In the genomic region with DNA sequence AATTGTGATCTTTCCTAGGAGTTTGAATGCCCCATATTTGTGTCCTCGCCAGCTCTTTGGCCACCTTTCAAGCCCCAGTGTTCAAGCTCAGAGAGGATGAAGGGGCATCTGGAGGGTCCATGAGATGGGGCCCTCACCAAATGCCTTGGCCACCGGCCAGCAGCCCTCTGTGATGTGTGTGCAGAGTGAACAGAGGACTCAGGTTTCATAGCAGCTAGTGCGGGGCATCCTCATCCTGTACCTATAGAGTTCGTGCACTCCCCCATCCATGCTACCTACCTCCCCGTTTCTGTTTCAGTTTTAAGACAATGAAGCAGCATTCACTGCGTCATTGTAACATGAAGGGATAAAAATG, we compare ENCODE assay signal across 25 cellular contexts.
DNase-seq lines count a peak whose midpoint lies in the region; ATAC-seq and TF ChIP-seq lines count a peak whose summit lies in the region.
"Had no signal": no experiment of that assay in that cellular context is flagged by ENCODE, and none has a peak within 500 bp of the region (broad histone marks: within the 10 kb centered on the region; RNA-seq: fewer than 3 reads in every experiment).

No MANE protein-coding gene starts in this region.

- H3K36me3 Mint-ChIP-seq in neural progenitor cell: no peaks in the 10 kb centered on the region

- no peak overlapping the region for H3K9ac ChIP-seq in neural progenitor cell
- H3K9ac ChIP-seq: SK-N-SH had no signal

- H3K27ac ChIP-seq in neural progenitor cell: no peak overlapping the region
- H3K27ac ChIP-seq: A549, C4-2B had no signal

- no peak overlapping the region for H3K4me2 ChIP-seq in neural progenitor cell
- H3K4me2 ChIP-seq: A549, SK-N-SH had no signal

- no peaks in the 10 kb centered on the region for H3F3A ChIP-seq in neural progenitor cell (ENCODE audit: low read depth)

- H3K27ac Mint-ChIP-seq in neural progenitor cell: peak overlapping the region; percentile 46
- H3K27ac Mint-ChIP-seq: T-helper 1 cell treated with Interleukin-12 subunit alpha and Interleukin-12 subunit beta and Interleukin-4 antibody, amounts not matched to agents 30 μg/mL and 1 μg/mL, for 36 hours had no signal

- TF ChIP-seq CTCF in neural progenitor cell (IDR thresholded peaks at IDR 0.05): no peak
- no peak for TF ChIP-seq CTCF in lower leg skin (IDR thresholded peaks at IDR 0.05)

- DNase-seq in DMS79 (lab: John Stamatoyannopoulos, UW): peak; percentile 25
- DNase-seq in NCI-H1092 treated with DMSO at 0.1 percent for 48 hours (lab: John Stamatoyannopoulos, UW): peak; percentile 52
- DNase-seq in NCI-H69 (lab: John Stamatoyannopoulos, UW): peak; percentile 7
- DNase-seq in neural progenitor cell (ENCODE audit: low spot score): no peak
- DNase-seq in lower leg skin (ENCODE audit: low spot score in 2 of 2): no peak
- DNase-seq in NCI-H2029 (lab: John Stamatoyannopoulos, UW): no peak
- DNase-seq: CD8-positive, alpha-beta memory T cell; GDM1; HCEC 1CT; KBM-7; NCI-H1417; NCI-H1694; NCI-H2081; NCI-H2227 treated with DMSO at 0.1 percent for 48 hours; NCI-H748 treated with DMSO at 0.1 percent for 48 hours; NK-92 treated with Interleukin-12 subunit alpha and Interleukin-12 subunit beta, amount 100 ng/mL, for 24 hours; PC-3; SK-N-SH; SW 1271 had no signal

- intact Hi-C loops in lower leg skin (cut with DNase I; ENCODE audit: low total_unique reads): no loop called here

- no peak for ATAC-seq in GM18861 (IDR thresholded peaks at IDR 0.05; ENCODE audit: unreplicated experiment)
- ATAC-seq: A549, GM12878, PC-3 had no signal

- peaks cover 4% of the 10 kb centered on the region for H3K4me1 ChIP-seq in neural progenitor cell

- H3K9me3 ChIP-seq in neural progenitor cell (ENCODE audit: low read depth): no peaks in the 10 kb centered on the region
- H3K9me3 ChIP-seq: A549, SK-N-SH had no signal

- no peak overlapping the region for H2AFZ ChIP-seq in neural progenitor cell (replicated peaks)

- peaks cover under 1% of the 10 kb centered on the region for H3K27me3 Mint-ChIP-seq in neural progenitor cell (ENCODE audit: insufficient read depth, low read depth)
- H3K27me3 Mint-ChIP-seq: B cell; CD8-positive, alpha-beta memory T cell had no signal

- no peaks in the 10 kb centered on the region for H3K27me3 ChIP-seq in neural progenitor cell

- H3K4me3 ChIP-seq in neural progenitor cell (no peak overlapping the region), lower leg skin (ENCODE audit: low read depth, poor library complexity, severe bottlenecking) (no peak overlapping the region)
- H3K4me3 ChIP-seq: A549, GM12878 had no signal

- no peaks in the 10 kb centered on the region for H3K9me3 Mint-ChIP-seq in neural progenitor cell
- H3K9me3 Mint-ChIP-seq: CD8-positive, alpha-beta memory T cell; T-helper 1 cell treated with Interleukin-12 subunit alpha and Interleukin-12 subunit beta and Interleukin-4 antibody, amounts not matched to agents 30 μg/mL and 1 μg/mL, for 36 hours had no signal

- H3K36me3 ChIP-seq in neural progenitor cell: no peaks in the 10 kb centered on the region

- H3K79me2 ChIP-seq in neural progenitor cell (ENCODE audit: low read depth): no peaks in the 10 kb centered on the region

- H3K4me3 Mint-ChIP-seq in neural progenitor cell: no peak overlapping the region
- H3K4me3 Mint-ChIP-seq: B cell; CD8-positive, alpha-beta memory T cell; T-helper 1 cell treated with Interleukin-12 subunit alpha and Interleukin-12 subunit beta and Interleukin-4 antibody, amounts not matched to agents 30 μg/mL and 1 μg/mL, for 36 hours had no signal

- H4K20me1 ChIP-seq in neural progenitor cell (ENCODE audit: low read depth): no peaks in the 10 kb centered on the region

- WGBS in lower leg skin, 2 donors: 74 to 83% methylated on average over 6 of the region's 6 CpGs

- H3K4me1 Mint-ChIP-seq in neural progenitor cell: peaks cover 45% of the 10 kb centered on the region

- no peak for TF ChIP-seq POLR2A in lower leg skin (IDR thresholded peaks at IDR 0.05)

Comparison
In these comparisons a context has a peak if more than half of its experiments do, and no peak if none do; other contexts are left out.
1. DNase-seq: peak in DMS79 (single experiment), NCI-H1092 treated with DMSO at 0.1 percent for 48 hours (single experiment) and NCI-H69 (single experiment); none in neural progenitor cell (single experiment), lower leg skin (0 of 2) and NCI-H2029 (single experiment).